Comparison of ENCODE assay signal across 21 cellular contexts in genomic region chr15:69087581-69087980, GRCh38.
DNase-seq lines count a peak whose midpoint lies in the region; ATAC-seq and TF ChIP-seq lines count a peak whose summit lies in the region.
"Had no signal": no experiment of that assay in that cellular context is flagged by ENCODE, and none has a peak within 500 bp of the region (broad histone marks: within the 10 kb centered on the region; RNA-seq: fewer than 3 reads in every experiment).

No MANE protein-coding gene starts in this region.

- CTCF ChIA-PET in HEK293 (lab: Yijun Ruan, JAX) = interaction anchor here (0.7 kb wide), 2 partner anchors 29 to 288 kb away, joined by 3 read pairs; no protein-coding TSS in a partner anchor

- H3K27me3 ChIP-seq in BLaER1 = no peaks in the 10 kb centered on the region
- H3K27me3 ChIP-seq: MG63 had no signal

- no peak overlapping the region for H3K4me3 ChIP-seq in BLaER1
- no peak overlapping the region for H3K4me3 ChIP-seq in HEK293 (ENCODE audit: low read depth, low read length)
- H3K4me3 ChIP-seq: A549, MG63 had no signal

- peaks cover 64% of the 10 kb centered on the region for H3K4me1 ChIP-seq in BLaER1
- peaks cover 33% of the 10 kb centered on the region for H3K4me1 ChIP-seq in HEK293 (ENCODE audit: control insufficient read depth, insufficient read depth, low read length)
- H3K4me1 ChIP-seq: Caco-2 had no signal

- H3K4me3 Mint-ChIP-seq in T-helper 17 cell (no peak overlapping the region), nephron progenitor cell (peak overlapping the region; percentile 1)
- H3K4me3 Mint-ChIP-seq: CD4-positive, CD25-positive, alpha-beta regulatory T cell had no signal

- peaks cover 6% of the 10 kb centered on the region for H3K36me3 Mint-ChIP-seq in T-helper 17 cell (ENCODE audit: low read depth)
- H3K36me3 Mint-ChIP-seq in nephron progenitor cell (ENCODE audit: low read depth) = no peaks in the 10 kb centered on the region

- H3K27ac ChIP-seq in BLaER1 (no peak overlapping the region), HEK293 (ENCODE audit: extremely low read depth, low read depth, low read length) (no peak overlapping the region)
- H3K27ac ChIP-seq: A549, KMS-11 had no signal

- TF ChIP-seq CTCF in HEK293 (tag by site-specific recombination; IDR thresholded peaks at IDR 0.05) = no peak
- no peak for TF ChIP-seq CTCF in nephron progenitor cell (IDR thresholded peaks at IDR 0.05)

- no peaks in the 10 kb centered on the region for H4K20me1 ChIP-seq in BLaER1

- H3K9ac ChIP-seq in BLaER1 = no peak overlapping the region
- H3K9ac ChIP-seq: KMS-11 had no signal

- H3K36me3 ChIP-seq in BLaER1 (no peaks in the 10 kb centered on the region), HEK293 (ENCODE audit: control insufficient read depth in 2 of 2, insufficient read depth in 1 of 2, low read length in 2 of 2) (no peaks in the 10 kb centered on the region)
- H3K36me3 ChIP-seq: MG63 had no signal

- POLR2A ChIA-PET in HEK293 (lab: Yijun Ruan, JAX) = interaction anchor here (1.9 kb wide), 1 partner anchor 12 kb away, joined by 5 read pairs; no protein-coding TSS in a partner anchor

- peak overlapping the region; percentile 74 for H3K4me2 ChIP-seq in BLaER1
- H3K4me2 ChIP-seq: A549, KMS-11 had no signal

- H3K27me3 Mint-ChIP-seq in T-helper 17 cell (peaks cover 32% of the 10 kb centered on the region), nephron progenitor cell (ENCODE audit: low read depth, poor library complexity) (peaks cover 98% of the 10 kb centered on the region)
- H3K27me3 Mint-ChIP-seq: CD4-positive, CD25-positive, alpha-beta regulatory T cell had no signal

- ATAC-seq in T-helper 17 cell = no peak
- no peak for ATAC-seq in HG02852 (IDR thresholded peaks at IDR 0.05; ENCODE audit: unreplicated experiment)
- no peak for ATAC-seq in HG03469 (IDR thresholded peaks at IDR 0.05; ENCODE audit: unreplicated experiment)
- ATAC-seq in GM19324 (IDR thresholded peaks at IDR 0.05; ENCODE audit: low FRiP score, unreplicated experiment) = no peak
- ATAC-seq: A549, HCT116, HepG2, Panc1 had no signal

- H3K27ac Mint-ChIP-seq in T-helper 17 cell (peak overlapping the region; percentile 75), nephron progenitor cell (peak overlapping the region; percentile 56)
- H3K27ac Mint-ChIP-seq: CD4-positive, CD25-positive, alpha-beta regulatory T cell had no signal

- no peak for DNase-seq in T-helper 17 cell
- DNase-seq in nephron progenitor cell = no peak
- DNase-seq: Caco-2; CD4-positive, CD25-positive, alpha-beta regulatory T cell; DMS153; MG63; NCI-H1092; NCI-H2081 treated with DMSO at 0.1 percent for 48 hours; NCI-H2227 treated with DMSO at 0.1 percent for 48 hours; NCI-H524; NK-92 treated with Interleukin-12 subunit alpha and Interleukin-12 subunit beta, amount 100 ng/mL, for 24 hours had no signal

- H3K9me3 Mint-ChIP-seq in nephron progenitor cell = peaks cover 6% of the 10 kb centered on the region

- H3K9me3 ChIP-seq in BLaER1 (no peaks in the 10 kb centered on the region), HEK293 (ENCODE audit: control insufficient read depth, insufficient read depth, low read depth, low read length) (no peaks in the 10 kb centered on the region), T-helper 17 cell (ENCODE audit: control insufficient read depth, low read length, poor library complexity, severe bottlenecking) (no peaks in the 10 kb centered on the region)
- H3K9me3 ChIP-seq: A549, Caco-2, MG63 had no signal

- H3K4me1 Mint-ChIP-seq in T-helper 17 cell = peaks cover 15% of the 10 kb centered on the region
- peaks cover 76% of the 10 kb centered on the region for H3K4me1 Mint-ChIP-seq in nephron progenitor cell

TF ChIP-seq in HEK293, 187 proteins besides CTCF, POLR2A, EP300 and RAD21:
- TF ChIP-seq PRDM10 (tag by site-specific recombination; IDR thresholded peaks at IDR 0.05) (peak; percentile 87), ZNF223 (tag by site-specific recombination; IDR thresholded peaks at IDR 0.05) (no peak), WT1 (tag by site-specific recombination; IDR thresholded peaks at IDR 0.05) (peak; percentile 83)
TF ChIP-seq in HEK293: peak in this region for 2.
